In the genomic region with DNA sequence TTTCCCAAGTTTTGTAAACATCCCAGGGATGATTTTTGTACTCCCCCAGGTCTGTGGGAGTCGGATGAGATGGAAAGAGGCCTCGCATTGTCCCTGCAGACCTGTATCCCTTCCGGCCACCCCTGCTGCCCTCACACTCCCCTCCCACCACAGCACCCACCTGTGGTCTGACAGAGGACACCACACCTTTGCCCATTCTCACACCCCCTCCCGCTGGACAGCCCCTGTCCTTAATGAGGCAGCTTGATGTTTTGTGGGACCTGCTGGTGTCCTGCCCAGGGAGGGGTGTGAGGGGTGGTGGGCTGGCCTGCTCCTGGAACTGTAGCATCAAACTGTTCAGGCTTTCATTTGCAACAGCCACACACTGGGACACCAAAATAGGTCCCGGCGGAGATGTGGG, we compare ENCODE assay signal across 28 cellular contexts.
"Had no signal": no experiment of that assay in that cellular context is flagged by ENCODE, and none has a peak within 500 bp of the region (broad histone marks: within the 10 kb centered on the region; RNA-seq: fewer than 3 reads in every experiment).

No MANE protein-coding gene starts in this region.

- H3K4me3 Mint-ChIP-seq: immature natural killer cell; naive thymus-derived CD4-positive, alpha-beta T cell; natural killer cell treated with Interleukin-12 subunit alpha and Interleukin-12 subunit beta and Interleukin-15 and Interleukin-18, amount 100 ng/mL, for 72 hours; stimulated activated naive B cell treated with anti-CD40 and anti-IgM and Interleukin-4, amounts not matched to agents 10 μg/mL and 1 μg/mL and 100 μg/mL, for 72 hours had no signal

- H3K4me3 ChIP-seq: left ventricle myocardium inferior, lung, mucosa of descending colon, pancreas, prostate gland, skin epidermis, stomach, testis, thyroid gland, transverse colon, upper lobe of left lung, vagina had no signal

- H3K27ac Mint-ChIP-seq: immature natural killer cell; naive thymus-derived CD4-positive, alpha-beta T cell; natural killer cell treated with Interleukin-12 subunit alpha and Interleukin-12 subunit beta and Interleukin-15 and Interleukin-18, amount 100 ng/mL, for 72 hours; stimulated activated naive B cell treated with anti-CD40 and anti-IgM and Interleukin-4, amounts not matched to agents 10 μg/mL and 1 μg/mL and 100 μg/mL, for 72 hours had no signal

- ATAC-seq: left colon; mucosa of descending colon; naive thymus-derived CD4-positive, alpha-beta T cell; pancreas; right cardiac atrium; sciatic nerve; stimulated activated naive B cell treated with anti-CD40 and anti-IgM and Interleukin-4, amounts not matched to agents 10 μg/mL and 1 μg/mL and 100 μg/mL, for 72 hours; stimulated activated naive CD8-positive, alpha-beta T cell treated with anti-CD3 and anti-CD28 coated beads, Interleukin-15, Interleukin-2, amounts not matched to agents 100 U/mL and 50 U/mL, for 24 hours had no signal

- H3K4me1 ChIP-seq: left ventricle myocardium inferior, pancreas, prostate gland, testis, thyroid gland, transverse colon, upper lobe of left lung, vagina had no signal

- H3K36me3 Mint-ChIP-seq: naive thymus-derived CD4-positive, alpha-beta T cell; natural killer cell treated with Interleukin-12 subunit alpha and Interleukin-12 subunit beta and Interleukin-15 and Interleukin-18, amount 100 ng/mL, for 72 hours had no signal

- H3K9me3 Mint-ChIP-seq: natural killer cell treated with Interleukin-12 subunit alpha and Interleukin-12 subunit beta and Interleukin-15 and Interleukin-18, amount 100 ng/mL, for 72 hours had no signal

- H3K9me3 ChIP-seq: pancreas, prostate gland, testis, thyroid gland, vagina had no signal

- H3K27me3 ChIP-seq: pancreas, stomach, testis, thyroid gland, transverse colon, upper lobe of left lung, vagina had no signal

- H3K27me3 Mint-ChIP-seq: natural killer cell treated with Interleukin-12 subunit alpha and Interleukin-12 subunit beta and Interleukin-15 and Interleukin-18, amount 100 ng/mL, for 72 hours; stimulated activated naive B cell treated with anti-CD40 and anti-IgM and Interleukin-4, amounts not matched to agents 10 μg/mL and 1 μg/mL and 100 μg/mL, for 72 hours had no signal

- H3K36me3 ChIP-seq: left ventricle myocardium inferior, pancreas, prostate gland, stomach, thyroid gland, transverse colon, upper lobe of left lung, vagina had no signal

- H3K27ac ChIP-seq: left ventricle myocardium inferior, pancreas, prostate gland, skin epidermis, stomach, testis, thyroid gland, transverse colon, upper lobe of left lung, vagina had no signal

- DNase-seq: immature natural killer cell; kidney; left colon; left ventricle myocardium inferior; midbrain; mucosa of descending colon; naive thymus-derived CD4-positive, alpha-beta T cell; nucleus accumbens; pancreas; retina; right cardiac atrium; stimulated activated CD4-positive, alpha-beta T cell treated with anti-CD3 and anti-CD28 coated beads, Interleukin-12 subunit alpha, Interleukin-12 subunit beta, amount 100 ng/mL, for 4 hours; stimulated activated CD4-positive, alpha-beta T cell treated with anti-CD3 and anti-CD28 coated beads, Interleukin-15, amount 100 ng/mL, for 24 hours; stimulated activated CD4-positive, alpha-beta T cell treated with anti-CD3 and anti-CD28 coated beads, Interleukin-2, amount 100 ng/mL, for 24 hours; stimulated activated CD4-positive, alpha-beta T cell treated with anti-CD3 and anti-CD28 coated beads, Interleukin-4, amount 100 ng/mL, for 1 hour; stimulated activated naive B cell treated with anti-CD40 and anti-IgM and Interleukin-4, amounts not matched to agents 10 μg/mL and 1 μg/mL and 100 μg/mL, for 72 hours; stimulated activated naive CD8-positive, alpha-beta T cell treated with anti-CD3 and anti-CD28 coated beads, Interleukin-15, Interleukin-2, amounts not matched to agents 100 U/mL and 50 U/mL, for 24 hours; stomach; testis; thyroid gland; transverse colon; upper lobe of left lung had no signal
